Comparison of ENCODE assay signal across 8 cellular contexts in the genomic region with DNA sequence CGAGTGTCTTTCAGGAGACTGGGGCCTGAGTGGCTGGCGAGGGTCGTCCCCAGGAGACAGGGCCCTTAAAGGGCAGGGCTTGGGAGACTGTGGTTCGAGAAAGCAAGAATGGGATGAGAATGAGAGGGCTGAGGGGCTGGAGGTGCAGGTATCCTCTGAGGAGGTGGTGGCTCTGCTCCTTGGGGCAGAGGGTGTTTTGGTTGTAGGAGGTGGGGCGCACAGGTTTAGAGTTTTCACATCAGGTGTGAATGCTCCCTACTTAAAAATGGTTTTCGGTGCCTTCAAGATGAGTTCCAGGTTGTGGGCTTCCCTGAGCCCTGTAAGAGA. TPM values are rescaled to one million over a fixed set of nuclear protein-coding genes. Genes with fewer than 3 reads are reported as not detected.
DNase-seq lines count a peak whose midpoint lies in the region; ATAC-seq and TF ChIP-seq lines count a peak whose summit lies in the region.

No MANE protein-coding gene starts in this region.

- H3K4me1 ChIP-seq in stomach = peaks cover 12 to 20% (median 19%) of the 10 kb centered on the region in 4 donors

- intact Hi-C loops in activated B cell treated with CpG ODN at 0.5 μM for 24 hours (cut with micrococcal nuclease) (loop anchor here (5.0 kb wide), 2 partner anchors 734 to 1184 kb away; a partner anchor contains a TSS), stomach (cut with DNase I; ENCODE audit: low total_unique reads) (no loop called here)

- peaks cover 23% of the 10 kb centered on the region for H3K4me1 Mint-ChIP-seq in activated B cell treated with CpG ODN at 0.5 μM for 24 hours

- H3K27me3 ChIP-seq in stomach = no peaks in the 10 kb centered on the region

- H3K4me3 ChIP-seq in iPS-11a (ENCODE audit: low read depth, low read length) (peak overlapping the region; percentile 96), stomach (peak overlapping the region; percentile 62 to 94 (median 83))

- peaks cover 0 to 28% (median 23%) of the 10 kb centered on the region in 4 donors for H3K36me3 ChIP-seq in stomach

- no peak for TF ChIP-seq EP300 in stomach (IDR thresholded peaks at IDR 0.05)

- no peak for ATAC-seq in activated B cell treated with CpG ODN at 0.5 μM for 24 hours (ENCODE audit: low read depth)
- ATAC-seq in GM18511 (IDR thresholded peaks at IDR 0.05; ENCODE audit: unreplicated experiment) = no peak
- ATAC-seq in HG02623 (IDR thresholded peaks at IDR 0.05; ENCODE audit: unreplicated experiment) = no peak

- H3K27me3 Mint-ChIP-seq in activated B cell treated with CpG ODN at 0.5 μM for 24 hours = no peaks in the 10 kb centered on the region

- DNase-seq in NCI-H510A treated with DMSO at 0.1 percent for 48 hours (lab: John Stamatoyannopoulos, UW) = peak; percentile 51
- DNase-seq in NCI-H510A (lab: John Stamatoyannopoulos, UW) = no peak
- DNase-seq in activated B cell treated with CpG ODN at 0.5 μM for 24 hours = no peak
- DNase-seq in stomach = no peak
- DNase-seq in central memory CD4-positive, alpha-beta T cell = no peak

- H3K9me3 Mint-ChIP-seq in activated B cell treated with CpG ODN at 0.5 μM for 24 hours = peaks cover 2% of the 10 kb centered on the region

- peak overlapping the region; percentile 94 for H3K27ac Mint-ChIP-seq in activated B cell treated with CpG ODN at 0.5 μM for 24 hours

- peak overlapping the region; percentile 99 for H3K4me3 Mint-ChIP-seq in activated B cell treated with CpG ODN at 0.5 μM for 24 hours

- 1 to 5% (median 4%) methylated on average over 6 of the region's 6 CpGs for WGBS in stomach, 5 donors

- POLR2A ChIA-PET in activated B cell treated with CpG ODN at 0.5 μM for 24 hours (lab: Charles Lee) = interaction anchor here (0.5 to 1.4 kb wide), 5 partner anchors 9 to 1186 kb away, joined by 3 to 17 read pairs (median 5); a partner anchor contains a TSS

- H3K9me3 ChIP-seq in stomach = peaks cover 0 to 4% (median 0%) of the 10 kb centered on the region in 4 donors

- TF ChIP-seq CTCF in activated B cell treated with CpG ODN at 0.5 μM for 24 hours (IDR thresholded peaks at IDR 0.05) (no peak), stomach (IDR thresholded peaks at IDR 0.05) (no peak)

- peak overlapping the region; percentile 74 to 81 (median 79) for H3K27ac ChIP-seq in stomach

- peaks cover 21% of the 10 kb centered on the region for H3K36me3 Mint-ChIP-seq in activated B cell treated with CpG ODN at 0.5 μM for 24 hours (ENCODE audit: low read depth)

- TF ChIP-seq POLR2A in stomach (IDR thresholded peaks at IDR 0.05) = no peak

- CTCF ChIA-PET in activated B cell treated with CpG ODN at 0.5 μM for 24 hours (lab: Charles Lee) = no interaction called here

RNA-seq across cellular contexts. Expression of a gene that starts 0.4 kb away (rescaled TPM):
- 25.8 and 37.5 TPM in 2 replicates for total RNA-seq in activated B cell treated with CpG ODN at 0.5 μM for 24 hours
- 100 to 1,000 TPM in 2 of 5 donors, 10 to 100 TPM in 2, 1 to 10 TPM in 1; 4.9 to 150 (median 43.2) TPM for total RNA-seq in stomach
- 1 to 10 TPM; 5.0 to 8.3 (median 6.7) TPM for polyA plus RNA-seq in stomach
